Comparison of ENCODE assay signal across 18 cellular contexts in the genomic region with DNA sequence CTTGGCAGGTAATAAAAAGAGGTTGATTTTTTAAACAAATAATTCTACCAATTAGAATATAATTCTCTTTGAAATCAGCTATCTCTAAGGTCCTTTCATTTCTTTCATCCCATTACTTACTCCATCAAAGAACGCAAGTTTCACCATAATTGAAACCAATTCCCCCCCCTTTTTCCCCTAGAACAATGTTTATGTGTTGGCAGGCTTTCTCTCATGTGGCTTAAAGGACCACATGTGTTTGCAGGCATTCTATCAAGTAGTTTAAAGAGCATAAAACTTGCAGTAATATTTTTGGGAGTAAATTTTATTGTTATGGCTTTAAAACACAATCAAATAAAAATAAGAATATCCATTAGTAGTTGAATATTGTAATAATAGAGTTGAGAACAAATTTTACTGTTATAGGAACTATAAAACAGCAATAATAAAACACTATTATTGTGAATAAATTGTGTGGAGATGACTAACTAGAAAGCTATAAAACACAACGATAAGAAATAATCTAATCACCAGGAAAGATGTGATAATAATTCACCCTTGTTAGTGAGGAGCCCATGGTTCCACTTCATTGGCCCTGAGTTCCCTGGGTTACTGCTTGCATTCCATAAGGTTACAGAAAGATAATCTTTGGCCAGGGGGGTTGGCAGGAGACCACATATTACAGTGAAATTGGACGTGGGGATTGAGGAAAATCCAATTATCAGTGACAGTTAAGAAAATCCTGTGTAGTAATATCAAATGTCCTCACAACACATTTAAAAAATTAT. TPM values are rescaled to one million over a fixed set of nuclear protein-coding genes. Genes with fewer than 3 reads are reported as not detected.
DNase-seq lines count a peak whose midpoint lies in the region; ATAC-seq and TF ChIP-seq lines count a peak whose summit lies in the region.
"Had no signal": no experiment of that assay in that cellular context is flagged by ENCODE, and none has a peak within 500 bp of the region (broad histone marks: within the 10 kb centered on the region; RNA-seq: fewer than 3 reads in every experiment).

No MANE protein-coding gene starts in this region.

- H3K4me3 ChIP-seq in BJ (ENCODE audit: low read depth, low read length), result no peak overlapping the region
- H3K4me3 ChIP-seq: A549 had no signal

- no peaks in the 10 kb centered on the region for H3K9me3 ChIP-seq in T-helper 17 cell (ENCODE audit: control insufficient read depth, low read length, poor library complexity, severe bottlenecking)
- H3K9me3 ChIP-seq: A549 had no signal

- peaks cover 5% of the 10 kb centered on the region for H3K9me3 Mint-ChIP-seq in activated naive CD4-positive, alpha-beta T cell treated with anti-CD3 and anti-CD28 coated beads for 36 hours
- H3K9me3 Mint-ChIP-seq in activated CD4-positive, alpha-beta T cell treated with anti-CD3 and anti-CD28 coated beads, Interleukin-2, amount 10 ng/mL, durations not matched to agents 24 days and 14 days, result no peaks in the 10 kb centered on the region

- intact Hi-C loops in activated naive CD4-positive, alpha-beta T cell treated with anti-CD3 and anti-CD28 coated beads for 36 hours (cut with micrococcal nuclease), result no loop called here
- intact Hi-C loops in activated CD4-positive, alpha-beta T cell treated with anti-CD3 and anti-CD28 coated beads, Interleukin-2, amount 10 ng/mL, durations not matched to agents 24 days and 14 days (cut with micrococcal nuclease), result no loop called here

- POLR2A ChIA-PET in BJ (lab: Charles Lee), result no interaction called here

- H3K36me3 ChIP-seq in BJ (ENCODE audit: control insufficient read depth, insufficient read depth, low read length), result no peaks in the 10 kb centered on the region

- H3K27me3 Mint-ChIP-seq in activated naive CD4-positive, alpha-beta T cell treated with anti-CD3 and anti-CD28 coated beads for 36 hours (ENCODE audit: low read depth), result no peaks in the 10 kb centered on the region
- no peaks in the 10 kb centered on the region for H3K27me3 Mint-ChIP-seq in activated CD4-positive, alpha-beta T cell treated with anti-CD3 and anti-CD28 coated beads, Interleukin-2, amount 10 ng/mL, durations not matched to agents 24 days and 14 days
- peaks cover 6% of the 10 kb centered on the region for H3K27me3 Mint-ChIP-seq in T-helper 17 cell
- H3K27me3 Mint-ChIP-seq: CD4-positive, alpha-beta T cell had no signal

- H3K4me3 Mint-ChIP-seq in activated naive CD4-positive, alpha-beta T cell treated with anti-CD3 and anti-CD28 coated beads for 36 hours, result no peak overlapping the region
- H3K4me3 Mint-ChIP-seq in activated CD4-positive, alpha-beta T cell treated with anti-CD3 and anti-CD28 coated beads, Interleukin-2, amount 10 ng/mL, durations not matched to agents 24 days and 14 days, result no peak overlapping the region
- no peak overlapping the region for H3K4me3 Mint-ChIP-seq in T-helper 17 cell
- H3K4me3 Mint-ChIP-seq: CD4-positive, alpha-beta T cell; IgD-negative memory B cell had no signal

- ATAC-seq in SK-N-SH treated with all-trans-retinoic acid at 6 μM for 48 hours (no peak), T-helper 17 cell (no peak)
- ATAC-seq: A549, Panc1 had no signal

- CTCF ChIA-PET in BJ (lab: Yijun Ruan, JAX), result no interaction called here
- CTCF ChIA-PET in activated naive CD4-positive, alpha-beta T cell treated with anti-CD3 and anti-CD28 coated beads for 36 hours (lab: Charles Lee), result no interaction called here

- TF ChIP-seq CTCF in BJ (IDR thresholded peaks at IDR 0.05; ENCODE audit: insufficient read depth, low read depth, low read length), result no peak

- H3K27me3 ChIP-seq in BJ (ENCODE audit: control insufficient read depth, insufficient read depth, low read length), result no peaks in the 10 kb centered on the region; the same call in 1 of the 2 replicates

- no peaks in the 10 kb centered on the region for H3K4me1 Mint-ChIP-seq in activated naive CD4-positive, alpha-beta T cell treated with anti-CD3 and anti-CD28 coated beads for 36 hours (ENCODE audit: low read depth)
- H3K4me1 Mint-ChIP-seq in activated CD4-positive, alpha-beta T cell treated with anti-CD3 and anti-CD28 coated beads, Interleukin-2, amount 10 ng/mL, durations not matched to agents 24 days and 14 days, result no peaks in the 10 kb centered on the region
- no peaks in the 10 kb centered on the region for H3K4me1 Mint-ChIP-seq in T-helper 17 cell

- DNase-seq in BJ (ENCODE audit: low read depth) (peak; percentile 1), fibroblast of gingiva (ENCODE audit: low read depth) (peak; percentile 58), iris pigment epithelial cell (ENCODE audit: low read depth) (peak; percentile 69), NCI-H526 treated with DMSO at 0.1 percent for 48 hours (lab: John Stamatoyannopoulos, UW) (no peak), T-helper 17 cell (no peak)
- DNase-seq in activated naive CD4-positive, alpha-beta T cell treated with anti-CD3 and anti-CD28 coated beads for 36 hours, result no peak
- DNase-seq in activated CD4-positive, alpha-beta T cell treated with anti-CD3 and anti-CD28 coated beads, Interleukin-2, amount 10 ng/mL, durations not matched to agents 24 days and 14 days, result no peak
- DNase-seq: CD4-positive, alpha-beta T cell; GOT3; NCI-H1436 treated with DMSO at 0.1 percent for 48 hours; NCI-H2081; Right ventricle myocardium superior had no signal

- no peak overlapping the region for H3K27ac Mint-ChIP-seq in activated naive CD4-positive, alpha-beta T cell treated with anti-CD3 and anti-CD28 coated beads for 36 hours
- H3K27ac Mint-ChIP-seq in activated CD4-positive, alpha-beta T cell treated with anti-CD3 and anti-CD28 coated beads, Interleukin-2, amount 10 ng/mL, durations not matched to agents 24 days and 14 days, result no peak overlapping the region
- no peak overlapping the region for H3K27ac Mint-ChIP-seq in T-helper 17 cell
- H3K27ac Mint-ChIP-seq: CD4-positive, alpha-beta T cell; IgD-negative memory B cell had no signal

- no peaks in the 10 kb centered on the region for H3K36me3 Mint-ChIP-seq in activated naive CD4-positive, alpha-beta T cell treated with anti-CD3 and anti-CD28 coated beads for 36 hours (ENCODE audit: low read depth)
- no peaks in the 10 kb centered on the region for H3K36me3 Mint-ChIP-seq in activated CD4-positive, alpha-beta T cell treated with anti-CD3 and anti-CD28 coated beads, Interleukin-2, amount 10 ng/mL, durations not matched to agents 24 days and 14 days (ENCODE audit: low read depth)
- no peaks in the 10 kb centered on the region for H3K36me3 Mint-ChIP-seq in T-helper 17 cell (ENCODE audit: low read depth)

TF ChIP-seq in SK-N-SH treated with all-trans-retinoic acid at 6 μM for 48 hours, 23 proteins besides CTCF, POLR2A, EP300 and RAD21:
- peak; percentile 13 for TF ChIP-seq TCF4 (CRISPR knock-in tag; IDR thresholded peaks at IDR 0.05; ENCODE audit: borderline replicate concordance)
- no peak for TF ChIP-seq ARNTL (CRISPR knock-in tag; IDR thresholded peaks at IDR 0.05; ENCODE audit: borderline replicate concordance, low read depth)
- TF ChIP-seq, protein P1, sequence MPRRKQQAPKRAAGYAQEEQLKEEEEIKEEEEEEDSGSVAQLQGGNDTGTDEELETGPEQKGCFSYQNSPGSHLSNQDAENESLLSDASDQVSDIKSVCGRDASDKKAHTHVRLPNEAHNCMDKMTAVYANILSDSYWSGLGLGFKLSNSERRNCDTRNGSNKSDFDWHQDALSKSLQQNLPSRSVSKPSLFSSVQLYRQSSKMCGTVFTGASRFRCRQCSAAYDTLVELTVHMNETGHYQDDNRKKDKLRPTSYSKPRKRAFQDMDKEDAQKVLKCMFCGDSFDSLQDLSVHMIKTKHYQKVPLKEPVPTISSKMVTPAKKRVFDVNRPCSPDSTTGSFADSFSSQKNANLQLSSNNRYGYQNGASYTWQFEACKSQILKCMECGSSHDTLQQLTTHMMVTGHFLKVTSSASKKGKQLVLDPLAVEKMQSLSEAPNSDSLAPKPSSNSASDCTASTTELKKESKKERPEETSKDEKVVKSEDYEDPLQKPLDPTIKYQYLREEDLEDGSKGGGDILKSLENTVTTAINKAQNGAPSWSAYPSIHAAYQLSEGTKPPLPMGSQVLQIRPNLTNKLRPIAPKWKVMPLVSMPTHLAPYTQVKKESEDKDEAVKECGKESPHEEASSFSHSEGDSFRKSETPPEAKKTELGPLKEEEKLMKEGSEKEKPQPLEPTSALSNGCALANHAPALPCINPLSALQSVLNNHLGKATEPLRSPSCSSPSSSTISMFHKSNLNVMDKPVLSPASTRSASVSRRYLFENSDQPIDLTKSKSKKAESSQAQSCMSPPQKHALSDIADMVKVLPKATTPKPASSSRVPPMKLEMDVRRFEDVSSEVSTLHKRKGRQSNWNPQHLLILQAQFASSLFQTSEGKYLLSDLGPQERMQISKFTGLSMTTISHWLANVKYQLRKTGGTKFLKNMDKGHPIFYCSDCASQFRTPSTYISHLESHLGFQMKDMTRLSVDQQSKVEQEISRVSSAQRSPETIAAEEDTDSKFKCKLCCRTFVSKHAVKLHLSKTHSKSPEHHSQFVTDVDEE (CRISPR knock-in tag; IDR thresholded peaks at IDR 0.05), result 0 out of 2 replicates have a peak, but pooled peaks have one; percentile 15

RNA-seq across cellular contexts. Expression of gene CPO, which starts 2.7 kb away (rescaled TPM):
- polyA plus RNA-seq in BJ (2011; rRNA removed), result not detected in 2 replicates
- polyA minus RNA-seq in BJ (2011; rRNA and poly(A)+ RNA removed), result 0.15 TPM in 1 of 2 replicates, not detected in the other
- not detected for total RNA-seq in activated naive CD4-positive, alpha-beta T cell treated with anti-CD3 and anti-CD28 coated beads for 36 hours
- total RNA-seq in activated CD4-positive, alpha-beta T cell treated with anti-CD3 and anti-CD28 coated beads, Interleukin-2, amount 10 ng/mL, durations not matched to agents 24 days and 14 days, result not detected in 2 replicates
- under 1 TPM in 1 of 2 donors, not detected in 1; 0.22 TPM for total RNA-seq in T-helper 17 cell
- total RNA-seq: CD4-positive, alpha-beta T cell; Daoy; HT1080; Right ventricle myocardium superior had no signal
- polyA plus RNA-seq: IgD-negative memory B cell had no signal

Comparison
In these comparisons a context has a peak if more than half of its experiments do, and no peak if none do; other contexts are left out.
1. DNase-seq: peak in BJ (single experiment), fibroblast of gingiva (single experiment) and iris pigment epithelial cell (single experiment); none in activated naive CD4-positive, alpha-beta T cell treated with anti-CD3 and anti-CD28 coated beads for 36 hours (single experiment), activated CD4-positive, alpha-beta T cell treated with anti-CD3 and anti-CD28 coated beads, Interleukin-2, amount 10 ng/mL, durations not matched to agents 24 days and 14 days (single experiment), NCI-H526 treated with DMSO at 0.1 percent for 48 hours (single experiment) and T-helper 17 cell (0 of 3).